Comparison of ENCODE assay signal across 16 cellular contexts in genomic region chr12:124783087-124783486, GRCh38.
DNase-seq lines count a peak whose midpoint lies in the region; ATAC-seq, FAIRE-seq and TF ChIP-seq lines count a peak whose summit lies in the region.
"Had no signal": no experiment of that assay in that cellular context is flagged by ENCODE, and none has a peak within 500 bp of the region (broad histone marks: within the 10 kb centered on the region; RNA-seq: fewer than 3 reads in every experiment).

No MANE protein-coding gene starts in this region.

- H3K4ac ChIP-seq in H1 (replicated peaks; ENCODE audit: insufficient read length, low read depth, low read length), result no peak overlapping the region

- no peak overlapping the region for H4K8ac ChIP-seq in H1 (ENCODE audit: extremely low read depth, insufficient read depth, low read length)

- ATAC-seq in HepG2, result no peak
- no peak for ATAC-seq in right lobe of liver
- ATAC-seq in stimulated activated naive B cell treated with anti-CD40 and anti-IgM and Interleukin-4, amounts not matched to agents 10 μg/mL and 1 μg/mL and 100 μg/mL, for 72 hours (replicated peaks), result no peak
- ATAC-seq in GM19397 (IDR thresholded peaks at IDR 0.05; ENCODE audit: unreplicated experiment), result no peak
- ATAC-seq: GM12878 had no signal

- BruUV-seq in HepG2 (replicated peaks; lab: Mats Ljungman, UMichigan) (no TSS peak), Calu3 (replicated peaks; lab: Mats Ljungman, UMichigan) (no TSS peak)

- WGBS in HepG2 (ENCODE audit: low lambda C conversion rate), result 95% methylated on average over 5 of the region's 5 CpGs
- WGBS in right lobe of liver (ENCODE audit: insufficient coverage, low coverage, low lambda C conversion rate, missing lambda C conversion rate), result 92% methylated on average over 5 of the region's 5 CpGs
- 93% methylated on average over 5 of the region's 5 CpGs; no CpG with 5 or more reads in 1 of the 2 experiments for WGBS in H1 (ENCODE audit: extremely low coverage in 1 of 2, insufficient coverage in 1 of 2, insufficient read length in 1 of 2, insufficient replicate concordance in 2 of 2, low coverage in 1 of 2, low lambda C conversion rate in 2 of 2, missing lambda C conversion rate in 1 of 2), 2 experiments
- 82 to 90% (median 85%) methylated on average over 5 of the region's 5 CpGs for WGBS in adrenal gland, 4 donors

- H3K27ac ChIP-seq in HepG2 (ENCODE audit: extremely low read length, insufficient read depth, low read length), result no peak overlapping the region
- no peak overlapping the region for H3K27ac ChIP-seq in right lobe of liver
- peak overlapping the region; percentile 3; the same call in 1 of the 2 replicates for H3K27ac ChIP-seq in RWPE1
- H3K27ac ChIP-seq in H1 (ENCODE audit: low read depth, low read length), result no peak overlapping the region
- peak overlapping the region in 1 of 5 donors; percentile 30 for H3K27ac ChIP-seq in adrenal gland
- H3K27ac ChIP-seq: GM23248 had no signal

- no peak for TF ChIP-seq RAD21 in HepG2 (CRISPR knock-in tag; IDR thresholded peaks at IDR 0.05)
- no peak for TF ChIP-seq RAD21 in H1 (IDR thresholded peaks at IDR 0.05 in 1 of 2, conservative IDR thresholded peaks at IDR 0.05 in 1 of 2; ENCODE audit: low read depth in 2 of 2, low read length in 2 of 2)

- H3K27me3 Mint-ChIP-seq in stimulated activated naive B cell treated with anti-CD40 and anti-IgM and Interleukin-4, amounts not matched to agents 10 μg/mL and 1 μg/mL and 100 μg/mL, for 72 hours, result no peaks in the 10 kb centered on the region
- H3K27me3 Mint-ChIP-seq in Calu3 (ENCODE audit: unreplicated experiment), result no peaks in the 10 kb centered on the region
- H3K27me3 Mint-ChIP-seq: CD4-positive, alpha-beta T cell had no signal

- peaks cover 20% of the 10 kb centered on the region for H3K4me1 ChIP-seq in HepG2 (ENCODE audit: insufficient read depth, low read length)
- peaks cover 0 to 4% (median 1%) of the 10 kb centered on the region in 4 donors for H3K4me1 ChIP-seq in right lobe of liver
- H3K4me1 ChIP-seq in H1 (replicated peaks in 1 of 4; ENCODE audit: control insufficient read depth in 3 of 4, insufficient read depth in 4 of 4, low read length in 3 of 4), result peaks cover 0 to 5% (median 1%) of the 10 kb centered on the region in 4 experiments; a peak in 3 of 7 replicates
- peaks cover 5 to 25% of the 10 kb centered on the region in 2 donors for H3K4me1 ChIP-seq in adrenal gland (replicated peaks in 1 of 2)

- DNase-seq in HepG2 (ENCODE audit: low spot score) (no peak), right lobe of liver (no peak), RWPE1 (ENCODE audit: low spot score) (no peak), H1 (ENCODE audit: low read depth in 1 of 2, low spot score in 2 of 2) (no peak), adrenal gland (no peak), Calu3 (no peak)
- DNase-seq in stimulated activated naive B cell treated with anti-CD40 and anti-IgM and Interleukin-4, amounts not matched to agents 10 μg/mL and 1 μg/mL and 100 μg/mL, for 72 hours, result no peak
- DNase-seq: 8988T; AML-193; C1 segment of cervical spinal cord; CD4-positive, alpha-beta T cell; GM23248; H9 had no signal

- CTCF ChIA-PET in HepG2 (lab: Yijun Ruan, JAX; ENCODE audit: low intra/inter-chr PET ratio, low total read pairs) (no interaction called here), RWPE1 (lab: Yijun Ruan, JAX) (interaction anchor here (0.7 to 0.9 kb wide), 2 partner anchors 11 to 384 kb away, joined by 3 to 4 read pairs; no protein-coding TSS in a partner anchor), H1 (lab: Charles Lee; ENCODE audit: partially characterized antibody) (interaction anchor here (0.6 to 1.3 kb wide), 4 partner anchors 15 to 621 kb away, joined by 3 to 5 read pairs (median 4); no protein-coding TSS in a partner anchor), Calu3 (lab: Charles Lee) (interaction anchor here (0.5 kb wide), 1 partner anchor 566 kb away, joined by 4 read pairs; no protein-coding TSS in a partner anchor)

- H3K9me3 ChIP-seq in HepG2 (ENCODE audit: low read length), result no peaks in the 10 kb centered on the region
- no peaks in the 10 kb centered on the region for H3K9me3 ChIP-seq in right lobe of liver
- H3K9me3 ChIP-seq in H1 (ENCODE audit: insufficient read depth in 2 of 2, low read depth in 1 of 2, low read length in 1 of 2), result no peaks in the 10 kb centered on the region
- no peaks in the 10 kb centered on the region for H3K9me3 ChIP-seq in adrenal gland (replicated peaks in 1 of 3)

- in situ Hi-C loops in HepG2 (cut with HindIII; ENCODE audit: extremely low pct_ligation_motif_present, low pct_unique_long_range_greater_than_20kb), result no loop called here

- no peak for TF ChIP-seq CTCF in HepG2 (CRISPR knock-in tag; IDR thresholded peaks at IDR 0.05)
- no peak for TF ChIP-seq CTCF in right lobe of liver (IDR thresholded peaks at IDR 0.05)
- TF ChIP-seq CTCF in RWPE1 (conservative IDR thresholded peaks at IDR 0.05; ENCODE audit: low read depth), result no peak
- TF ChIP-seq CTCF in H1 (IDR thresholded peaks at IDR 0.05; ENCODE audit: control extremely low read depth in 1 of 3, insufficient read depth in 1 of 3, low read depth in 1 of 3, low read length in 3 of 3), result no peak
- TF ChIP-seq CTCF in adrenal gland (IDR thresholded peaks at IDR 0.05), result no peak
- no peak for TF ChIP-seq CTCF in Calu3 (IDR thresholded peaks at IDR 0.05; ENCODE audit: unreplicated experiment)

- H3K9ac ChIP-seq in HepG2 (ENCODE audit: insufficient read depth, low read depth, low read length), result no peak overlapping the region
- no peak overlapping the region for H3K9ac ChIP-seq in H1 (replicated peaks in 1 of 4; ENCODE audit: extremely low read depth in 1 of 4, low read depth in 3 of 4, low read length in 3 of 4)
- H3K9ac ChIP-seq: GM23248 had no signal

- H2AFZ ChIP-seq in HepG2 (ENCODE audit: low read length) (no peak overlapping the region), H1 (ENCODE audit: low read length) (no peak overlapping the region)
- H2AFZ ChIP-seq: GM23248 had no signal

- peaks cover 27 to 53% of the 10 kb centered on the region in 2 donors for H3K4me1 Mint-ChIP-seq in stimulated activated naive B cell treated with anti-CD40 and anti-IgM and Interleukin-4, amounts not matched to agents 10 μg/mL and 1 μg/mL and 100 μg/mL, for 72 hours
- no peaks in the 10 kb centered on the region for H3K4me1 Mint-ChIP-seq in Calu3 (ENCODE audit: low read depth, unreplicated experiment)

- no peak overlapping the region for H2BK120ac ChIP-seq in H1 (replicated peaks; ENCODE audit: low read depth, low read length)

- peaks cover 32 to 56% of the 10 kb centered on the region in 2 experiments for H3K36me3 ChIP-seq in HepG2 (replicated peaks in 1 of 2; ENCODE audit: control insufficient read depth in 1 of 2, insufficient read depth in 2 of 2, low read length in 2 of 2)
- H3K36me3 ChIP-seq in right lobe of liver, result peaks cover 0 to 61% (median 20%) of the 10 kb centered on the region in 4 donors
- peaks cover 0 to 4% (median 0%) of the 10 kb centered on the region in 4 experiments; a peak in 3 of 8 replicates for H3K36me3 ChIP-seq in H1 (ENCODE audit: control insufficient read depth in 2 of 4, insufficient read depth in 4 of 4, low read length in 3 of 4)
- H3K36me3 ChIP-seq in adrenal gland (replicated peaks in 1 of 2), result peaks cover 0 to 63% of the 10 kb centered on the region in 2 donors

- H3K9me3 Mint-ChIP-seq in stimulated activated naive B cell treated with anti-CD40 and anti-IgM and Interleukin-4, amounts not matched to agents 10 μg/mL and 1 μg/mL and 100 μg/mL, for 72 hours, result no peaks in the 10 kb centered on the region
- no peaks in the 10 kb centered on the region for H3K9me3 Mint-ChIP-seq in Calu3 (ENCODE audit: low read depth, unreplicated experiment)
- H3K9me3 Mint-ChIP-seq: CD4-positive, alpha-beta T cell; H9 had no signal

- peak overlapping the region in 1 of 2 donors; percentile 17 for H3K4me3 Mint-ChIP-seq in stimulated activated naive B cell treated with anti-CD40 and anti-IgM and Interleukin-4, amounts not matched to agents 10 μg/mL and 1 μg/mL and 100 μg/mL, for 72 hours
- H3K4me3 Mint-ChIP-seq in Calu3 (ENCODE audit: low read depth, unreplicated experiment), result no peak overlapping the region
- H3K4me3 Mint-ChIP-seq: CD4-positive, alpha-beta T cell; H9 had no signal

- H3K79me1 ChIP-seq in H1 (ENCODE audit: low read depth, low read length), result no peaks in the 10 kb centered on the region

- H2BK20ac ChIP-seq in H1 (ENCODE audit: low read length), result no peak overlapping the region

- H4K91ac ChIP-seq in H1 (replicated peaks; ENCODE audit: insufficient read length, low read length), result no peak overlapping the region

- TF ChIP-seq POLR2A in HepG2 (IDR thresholded peaks at IDR 0.05; ENCODE audit: insufficient read depth in 1 of 2, low read depth in 2 of 2, low read length in 2 of 2) (no peak), right lobe of liver (IDR thresholded peaks at IDR 0.05) (no peak), H1 (IDR thresholded peaks at IDR 0.05; ENCODE audit: control extremely low read depth in 1 of 2, low read depth in 2 of 2, low read length in 2 of 2) (no peak), adrenal gland (IDR thresholded peaks at IDR 0.05) (no peak)

- H3K4me2 ChIP-seq in HepG2 (ENCODE audit: low read depth, low read length) (no peak overlapping the region), H1 (ENCODE audit: insufficient read depth in 1 of 2, low read depth in 2 of 2, low read length in 2 of 2) (no peak overlapping the region)

- H3K23me2 ChIP-seq in H1 (ENCODE audit: low read depth, low read length), result no peaks in the 10 kb centered on the region

- peaks cover 39 to 68% of the 10 kb centered on the region in 2 donors for H3K36me3 Mint-ChIP-seq in stimulated activated naive B cell treated with anti-CD40 and anti-IgM and Interleukin-4, amounts not matched to agents 10 μg/mL and 1 μg/mL and 100 μg/mL, for 72 hours
- peaks cover 2% of the 10 kb centered on the region for H3K36me3 Mint-ChIP-seq in Calu3 (ENCODE audit: insufficient read depth, unreplicated experiment)

- H2BK5ac ChIP-seq in H1 (ENCODE audit: low read depth, low read length), result no peak overlapping the region

- intact Hi-C loops in HepG2 (cut with micrococcal nuclease; ENCODE audit: unreplicated experiment) (no loop called here), right lobe of liver (cut with DNase I) (loop anchor here in 1 of 2 donors (10.0 kb wide), 1 partner anchor 112 kb away; no protein-coding TSS in a partner anchor), adrenal gland (cut with DNase I) (no loop called here), Calu3 (cut with micrococcal nuclease; ENCODE audit: unreplicated experiment) (no loop called here)

- H4K20me1 ChIP-seq in HepG2 (ENCODE audit: insufficient read depth, low read length) (no peaks in the 10 kb centered on the region), H1 (replicated peaks in 1 of 2; ENCODE audit: control insufficient read depth in 1 of 2, insufficient read depth in 2 of 2, low read length in 2 of 2) (no peaks in the 10 kb centered on the region)

- peak overlapping the region; percentile 76 for H3K27ac Mint-ChIP-seq in stimulated activated naive B cell treated with anti-CD40 and anti-IgM and Interleukin-4, amounts not matched to agents 10 μg/mL and 1 μg/mL and 100 μg/mL, for 72 hours
- H3K27ac Mint-ChIP-seq in Calu3 (ENCODE audit: unreplicated experiment), result no peak overlapping the region
- H3K27ac Mint-ChIP-seq: CD4-positive, alpha-beta T cell had no signal

- H2AK5ac ChIP-seq in H1 (ENCODE audit: low read depth, low read length), result no peak overlapping the region

- no peak overlapping the region for H3K14ac ChIP-seq in H1 (ENCODE audit: insufficient read length)

- FAIRE-seq in HepG2 (lab: Jason Lieb, UNC) (no peak), H1 (lab: Jason Lieb, UNC) (no peak)
- FAIRE-seq: GM12878, GM18507 had no signal

- no peak overlapping the region for H2BK12ac ChIP-seq in H1 (ENCODE audit: low read depth, low read length)

- H3K27me3 ChIP-seq in HepG2 (ENCODE audit: control insufficient read depth in 1 of 2, insufficient read depth in 2 of 2, low read length in 2 of 2) (no peaks in the 10 kb centered on the region), right lobe of liver (no peaks in the 10 kb centered on the region), H1 (replicated peaks in 1 of 4; ENCODE audit: control insufficient read depth in 3 of 4, extremely low read depth in 1 of 4, insufficient read depth in 3 of 4, low read length in 3 of 4) (no peaks in the 10 kb centered on the region; a peak in 1 of 7 replicates), adrenal gland (no peaks in the 10 kb centered on the region)

- no peak overlapping the region for H3K23ac ChIP-seq in H1 (ENCODE audit: insufficient read length)

- H3K56ac ChIP-seq in H1 (replicated peaks; ENCODE audit: insufficient read length, low read depth, low read length), result no peak overlapping the region

- POLR2A ChIA-PET in HepG2 (lab: Yijun Ruan, JAX) (no interaction called here), RWPE1 (lab: Yijun Ruan, JAX; ENCODE audit: low non-redundant PET) (no interaction called here), H1 (lab: Charles Lee; ENCODE audit: partially characterized antibody) (interaction anchor here (1.2 kb wide), 1 partner anchor 79 kb away, joined by 4 read pairs; no protein-coding TSS in a partner anchor)

- TF ChIP-seq EP300 in HepG2 (IDR thresholded peaks at IDR 0.05; ENCODE audit: low read depth in 2 of 2, low read length in 2 of 2) (no peak), HepG2 (CRISPR knock-in tag; IDR thresholded peaks at IDR 0.05; ENCODE audit: borderline replicate concordance) (no peak), H1 (IDR thresholded peaks at IDR 0.05; ENCODE audit: borderline replicate concordance in 1 of 2, low read depth in 2 of 2, low read length in 2 of 2) (no peak)

- no peak overlapping the region for H4K5ac ChIP-seq in H1 (ENCODE audit: insufficient read length, low read depth, low read length)

- no peak overlapping the region; the same call in 1 of the 2 replicates for H3K18ac ChIP-seq in H1 (ENCODE audit: extremely low read depth, low read length)

- H3K4me3 ChIP-seq in HepG2 (replicated peaks in 1 of 3; ENCODE audit: insufficient read depth in 1 of 3, low read depth in 2 of 3, low read length in 3 of 3) (no peak overlapping the region), right lobe of liver (no peak overlapping the region), H1 (ENCODE audit: extremely low read depth in 1 of 4, insufficient read depth in 2 of 4, low read depth in 3 of 4, low read length in 4 of 4) (no peak overlapping the region), adrenal gland (no peak overlapping the region)
- H3K4me3 ChIP-seq: GM12878, GM23248 had no signal

- no peaks in the 10 kb centered on the region for H3K79me2 ChIP-seq in HepG2 (ENCODE audit: insufficient read depth, low read length)
- no peaks in the 10 kb centered on the region for H3K79me2 ChIP-seq in H1 (ENCODE audit: control insufficient read depth in 1 of 2, insufficient read depth in 2 of 2, low read length in 2 of 2)

- H2BK15ac ChIP-seq in H1 (ENCODE audit: low read length), result no peak overlapping the region

Comparison
In these comparisons a context has a peak if more than half of its experiments do, and no peak if none do; other contexts are left out.
1. Of the 41 proteins assayed by ChIP-seq in both HepG2 and H1: peak only in HepG2: none; only in H1: KDM1A; in both: none; in neither: 40.